ENCODE assay signal across 20 cellular contexts in genomic region chr10:90642136-90642535, GRCh38.
A peak's percentile ranks its signal among the peaks of the same experiment; 100 is the strongest.
DNase-seq lines count a peak whose midpoint lies in the region; ATAC-seq and TF ChIP-seq lines count a peak whose summit lies in the region.
"Had no signal": no experiment of that assay in that cellular context is flagged by ENCODE, and none has a peak within 500 bp of the region (broad histone marks: within the 10 kb centered on the region; RNA-seq: fewer than 3 reads in every experiment).

No MANE protein-coding gene starts in this region.

- H3K4me3 ChIP-seq in HEK293 (ENCODE audit: low read depth, low read length) (no peak overlapping the region), brain microvascular endothelial cell (ENCODE audit: low read depth, low read length) (no peak overlapping the region), skeletal muscle tissue (ENCODE audit: low read length in 3 of 3) (peak overlapping the region in 1 of 3 donors; percentile 14), dorsolateral prefrontal cortex (no peak overlapping the region)
- H3K4me3 ChIP-seq: SK-N-MC had no signal

- in situ Hi-C loops in brain microvascular endothelial cell (cut with HindIII; ENCODE audit: low pct_ligation_motif_present, low sequenced_read_pairs): no loop called here

- H3K9me3 ChIP-seq in HEK293 (ENCODE audit: control insufficient read depth, insufficient read depth, low read depth, low read length) (no peaks in the 10 kb centered on the region), skeletal muscle tissue (ENCODE audit: control insufficient read depth in 3 of 3, low read length in 3 of 3) (no peaks in the 10 kb centered on the region)
- H3K9me3 ChIP-seq: BE2C had no signal

- peak; percentile 71 for ATAC-seq in left ventricle myocardium superior
- ATAC-seq in HG03457 (IDR thresholded peaks at IDR 0.05; ENCODE audit: unreplicated experiment): no peak
- ATAC-seq: activated CD4-positive, alpha-beta T cell treated with anti-CD3 and anti-CD28 coated beads for 36 hours; HCT116; sciatic nerve had no signal

- H3K9ac ChIP-seq in skeletal muscle tissue (ENCODE audit: low read depth in 1 of 3, low read length in 3 of 3): peak overlapping the region in 1 of 3 donors; percentile 8

- POLR2A ChIA-PET in HEK293 (lab: Yijun Ruan, JAX): no interaction called here

- H3K36me3 ChIP-seq in HEK293 (ENCODE audit: control insufficient read depth in 2 of 2, insufficient read depth in 1 of 2, low read length in 2 of 2) (no peaks in the 10 kb centered on the region), brain microvascular endothelial cell (replicated peaks) (no peaks in the 10 kb centered on the region), skeletal muscle tissue (ENCODE audit: control insufficient read depth in 3 of 3, insufficient read depth in 3 of 3, low read length in 3 of 3) (no peaks in the 10 kb centered on the region)
- H3K36me3 ChIP-seq: BE2C had no signal

- H3K4me1 ChIP-seq in HEK293 (ENCODE audit: control insufficient read depth, insufficient read depth, low read length) (peaks cover 5% of the 10 kb centered on the region), skeletal muscle tissue (ENCODE audit: control insufficient read depth in 3 of 3, insufficient read depth in 3 of 3, low read length in 3 of 3) (peaks cover 0 to 8% (median 5%) of the 10 kb centered on the region in 3 donors)
- H3K4me1 ChIP-seq: BE2C had no signal

- CTCF ChIA-PET in HEK293 (lab: Yijun Ruan, JAX): interaction anchor here (0.6 to 0.9 kb wide), 2 partner anchors 108 to 433 kb away, joined by 3 read pairs; no protein-coding TSS in a partner anchor

- intact Hi-C loops in left ventricle myocardium superior (cut with micrococcal nuclease): no loop called here
- intact Hi-C loops in dorsolateral prefrontal cortex (cut with DNase I): no loop called here

- H3K27me3 ChIP-seq in brain microvascular endothelial cell (replicated peaks) (no peaks in the 10 kb centered on the region), skeletal muscle tissue (ENCODE audit: control insufficient read depth in 3 of 3, insufficient read depth in 3 of 3, low read length in 3 of 3) (no peaks in the 10 kb centered on the region), dorsolateral prefrontal cortex (no peaks in the 10 kb centered on the region)
- H3K27me3 ChIP-seq: BE2C had no signal

- H3K27ac ChIP-seq in HEK293 (ENCODE audit: extremely low read depth, low read depth, low read length) (no peak overlapping the region), brain microvascular endothelial cell (peak overlapping the region; percentile 57), skeletal muscle tissue (ENCODE audit: low read depth, low read length) (peak overlapping the region; percentile 14), dorsolateral prefrontal cortex (no peak overlapping the region)
- H3K27ac ChIP-seq: SK-N-MC had no signal

- DNase-seq in brain microvascular endothelial cell (peak; percentile 67), left ventricle myocardium superior (no peak), dorsolateral prefrontal cortex (no peak), NCI-H187 treated with DMSO at 0.1 percent for 48 hours (lab: John Stamatoyannopoulos, UW) (no peak)
- no peak for DNase-seq in activated naive CD4-positive, alpha-beta T cell (lab: John Stamatoyannopoulos, UW)
- DNase-seq: activated CD4-positive, alpha-beta T cell treated with anti-CD3 and anti-CD28 coated beads for 36 hours; activated CD8-positive, alpha-beta memory T cell treated with anti-CD3 and anti-CD28 coated beads, Interleukin-2, amount 50 U/mL, for 4 hours; BE2C; caudate nucleus; endodermal cell; NCI-H524 treated with DMSO at 0.1 percent for 48 hours; stimulated activated CD4-positive, alpha-beta T cell treated with anti-CD3 and anti-CD28 coated beads, Interleukin-4, amount 100 ng/mL, for 24 hours; stimulated activated CD8-positive, alpha-beta memory T cell treated with anti-CD3 and anti-CD28 coated beads, Interleukin-4, amount 100 ng/mL, for 48 hours; T1000 had no signal

- TF ChIP-seq CTCF in HEK293 (tag by site-specific recombination; IDR thresholded peaks at IDR 0.05): no peak
- TF ChIP-seq CTCF in brain microvascular endothelial cell (IDR thresholded peaks at IDR 0.05; ENCODE audit: low read depth, low read length, missing control alignments): no peak
- no peak for TF ChIP-seq CTCF in dorsolateral prefrontal cortex (IDR thresholded peaks at IDR 0.05 in 54 of 56, conservative IDR thresholded peaks at IDR 0.05 in 2 of 56; ENCODE audit: low read depth in 1 of 56, partially characterized antibody in 56 of 56)

TF ChIP-seq in HEK293, 187 proteins besides CTCF, POLR2A, EP300 and RAD21:
- TF ChIP-seq ZNF670 (tag by site-specific recombination; IDR thresholded peaks at IDR 0.05; ENCODE audit: low read depth): no peak
- no peak for TF ChIP-seq MEIS1 (CRISPR knock-in tag; IDR thresholded peaks at IDR 0.05; ENCODE audit: borderline replicate concordance)
- TF ChIP-seq PRDM10 (tag by site-specific recombination; IDR thresholded peaks at IDR 0.05): 0 out of 2 replicates have a peak, but pooled peaks have one; percentile 42
- no peak for TF ChIP-seq ZNF157 (tag by site-specific recombination; IDR thresholded peaks at IDR 0.05)
- no peak for TF ChIP-seq ZNF510 (tag by site-specific recombination; IDR thresholded peaks at IDR 0.05; ENCODE audit: insufficient replicate concordance)
- no peak for TF ChIP-seq ZNF623 (tag by site-specific recombination; IDR thresholded peaks at IDR 0.05)
- TF ChIP-seq ZBTB6 (tag by site-specific recombination; IDR thresholded peaks at IDR 0.05): no peak

Comparison
In these comparisons a context has a peak if more than half of its experiments do, and no peak if none do; other contexts are left out.
1. H3K27ac ChIP-seq: peak in brain microvascular endothelial cell (single experiment) and skeletal muscle tissue (single experiment); none in HEK293 (single experiment) and dorsolateral prefrontal cortex (0 of 59).